9 cellular contexts compared by ENCODE assay signal in the genomic region with DNA sequence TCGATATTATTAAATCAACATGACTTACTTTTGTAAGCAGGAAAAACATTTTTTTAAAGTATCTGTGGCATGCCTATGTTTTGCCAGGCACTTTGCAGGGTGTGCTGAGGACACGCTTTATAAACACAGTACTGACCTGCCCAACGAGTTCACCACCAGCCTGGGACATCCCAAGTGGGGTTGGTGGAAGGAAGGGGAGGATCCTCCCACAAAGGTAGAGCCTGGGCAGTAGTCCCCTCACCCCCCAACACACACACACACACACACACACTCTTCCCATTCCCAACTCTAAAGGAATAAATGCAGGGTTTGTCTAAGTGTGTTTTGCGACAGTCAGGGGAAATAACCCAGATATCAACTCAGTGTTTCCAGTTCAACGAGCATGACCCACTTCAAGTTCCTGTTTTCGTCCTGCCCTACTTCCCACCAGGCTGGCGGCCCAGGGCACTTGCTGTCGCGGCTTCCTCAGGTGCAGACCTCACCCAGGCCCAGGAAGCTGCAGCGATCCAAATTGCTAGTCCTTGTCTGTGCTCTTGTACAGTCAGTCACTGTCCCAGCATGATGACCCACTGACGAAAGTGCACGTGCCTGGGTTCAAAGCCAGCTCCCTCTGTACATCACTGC. TPM values are rescaled to one million over a fixed set of nuclear protein-coding genes. Genes with fewer than 3 reads are reported as not detected.
DNase-seq lines count a peak whose midpoint lies in the region; ATAC-seq and TF ChIP-seq lines count a peak whose summit lies in the region.
"Had no signal": no experiment of that assay in that cellular context is flagged by ENCODE, and none has a peak within 500 bp of the region (broad histone marks: within the 10 kb centered on the region; RNA-seq: fewer than 3 reads in every experiment).

No MANE protein-coding gene starts in this region.

- ATAC-seq in Right ventricle myocardium superior (ENCODE audit: poor library complexity) = no peak
- no peak for ATAC-seq in left cardiac atrium
- ATAC-seq in GM21576 (IDR thresholded peaks at IDR 0.05; ENCODE audit: unreplicated experiment) = no peak

- H3K79me1 ChIP-seq in neuronal stem cell (ENCODE audit: low read depth, low read length) (peaks cover 18% of the 10 kb centered on the region), mesendoderm (ENCODE audit: low read length) (peaks cover 20% of the 10 kb centered on the region)

- no peak overlapping the region for H2AK5ac ChIP-seq in neuronal stem cell (ENCODE audit: low read depth, low read length)
- H2AK5ac ChIP-seq in mesendoderm (ENCODE audit: low read length) = no peak overlapping the region

- peak overlapping the region; percentile 37 for H3K23ac ChIP-seq in neuronal stem cell (ENCODE audit: low read depth, low read length, poor library complexity)
- no peak overlapping the region for H3K23ac ChIP-seq in mesendoderm (ENCODE audit: low read length)

- H3K4me1 ChIP-seq in colonic mucosa (peaks cover 49% of the 10 kb centered on the region), neuronal stem cell (ENCODE audit: control insufficient read depth in 2 of 2, insufficient read depth in 1 of 2, low read depth in 1 of 2, low read length in 2 of 2) (peaks cover 25 to 35% of the 10 kb centered on the region in 2 donors), mesendoderm (ENCODE audit: control insufficient read depth, low read depth, low read length) (peaks cover 11% of the 10 kb centered on the region), smooth muscle cell (ENCODE audit: low read depth) (peaks cover 19% of the 10 kb centered on the region)

- H4K20me1 ChIP-seq in smooth muscle cell (ENCODE audit: low read depth) = peaks cover 75% of the 10 kb centered on the region

- H2AFZ ChIP-seq in neuronal stem cell (ENCODE audit: low read length) = no peak overlapping the region
- no peak overlapping the region for H2AFZ ChIP-seq in smooth muscle cell (ENCODE audit: low read depth)

- H4K8ac ChIP-seq in neuronal stem cell (ENCODE audit: low read depth, low read length) = no peak overlapping the region
- no peak overlapping the region for H4K8ac ChIP-seq in mesendoderm (ENCODE audit: low read depth, low read length)

- H3K4me3 ChIP-seq in colonic mucosa = no peak overlapping the region
- no peak overlapping the region for H3K4me3 ChIP-seq in neuronal stem cell (ENCODE audit: low read length in 2 of 2)
- no peak overlapping the region for H3K4me3 ChIP-seq in mesendoderm (ENCODE audit: low read length)
- H3K4me3 ChIP-seq in smooth muscle cell = no peak overlapping the region

- no peaks in the 10 kb centered on the region for H3K36me3 ChIP-seq in colonic mucosa
- peaks cover 9 to 46% of the 10 kb centered on the region in 2 donors for H3K36me3 ChIP-seq in neuronal stem cell (replicated peaks in 1 of 2; ENCODE audit: control insufficient read depth in 2 of 2, insufficient read depth in 2 of 2, low read length in 2 of 2)
- H3K36me3 ChIP-seq in mesendoderm (ENCODE audit: control insufficient read depth, insufficient read depth, low read length) = no peaks in the 10 kb centered on the region
- H3K36me3 ChIP-seq in smooth muscle cell (ENCODE audit: low read depth) = no peaks in the 10 kb centered on the region

- no peaks in the 10 kb centered on the region for H3F3A ChIP-seq in smooth muscle cell (ENCODE audit: low read depth)

- H2BK5ac ChIP-seq in neuronal stem cell (ENCODE audit: low read length) = no peak overlapping the region
- no peak overlapping the region for H2BK5ac ChIP-seq in mesendoderm (ENCODE audit: low read length)

- H2BK12ac ChIP-seq in neuronal stem cell (ENCODE audit: low read length) = no peak overlapping the region

- DNase-seq in Right ventricle myocardium superior = peak; percentile 72
- no peak for DNase-seq in left cardiac atrium
- DNase-seq in colonic mucosa = peak; percentile 61
- DNase-seq in neuronal stem cell (ENCODE audit: low spot score) = no peak
- DNase-seq in mesendoderm = no peak
- no peak for DNase-seq in smooth muscle cell (lab: John Stamatoyannopoulos, UW; ENCODE audit: unreplicated experiment)

- intact Hi-C loops in Right ventricle myocardium superior (cut with DNase I) = loop anchor here (10.0 kb wide), 1 partner anchor 50 kb away; no protein-coding TSS in a partner anchor
- intact Hi-C loops in left cardiac atrium (cut with DNase I) = no loop called here
- intact Hi-C loops in colonic mucosa (cut with DNase I) = loop anchor here (10.0 kb wide), 1 partner anchor 160 kb away; no protein-coding TSS in a partner anchor

- H3K18ac ChIP-seq in neuronal stem cell (ENCODE audit: low read length) (no peak overlapping the region), mesendoderm (ENCODE audit: low read length) (no peak overlapping the region)

- TF ChIP-seq CTCF in VCaP (conservative IDR thresholded peaks at IDR 0.05) (no peak), colonic mucosa (IDR thresholded peaks at IDR 0.05) (no peak), smooth muscle cell (IDR thresholded peaks at IDR 0.05; ENCODE audit: borderline replicate concordance, insufficient read depth, poor library complexity, severe bottlenecking) (no peak)

- H3K4me2 ChIP-seq in neuronal stem cell (ENCODE audit: insufficient read depth, low read length, poor library complexity, severe bottlenecking) = no peak overlapping the region
- no peak overlapping the region for H3K4me2 ChIP-seq in mesendoderm (ENCODE audit: low read length)
- no peak overlapping the region for H3K4me2 ChIP-seq in smooth muscle cell

- H3K4ac ChIP-seq in neuronal stem cell (ENCODE audit: low read length) (no peak overlapping the region), mesendoderm (ENCODE audit: low read depth, low read length) (no peak overlapping the region)

- peak overlapping the region; percentile 71 for H3K27ac ChIP-seq in VCaP
- peak overlapping the region; percentile 51 for H3K27ac ChIP-seq in colonic mucosa
- H3K27ac ChIP-seq in neuronal stem cell (replicated peaks; ENCODE audit: low read length) = no peak overlapping the region
- no peak overlapping the region for H3K27ac ChIP-seq in mesendoderm (ENCODE audit: low read depth, low read length)
- no peak overlapping the region for H3K27ac ChIP-seq in smooth muscle cell (ENCODE audit: low read depth)

- H3K9ac ChIP-seq in colonic mucosa (ENCODE audit: low read depth in 2 of 2, low read length in 2 of 2) = peak overlapping the region; percentile 60 to 87
- H3K9ac ChIP-seq in neuronal stem cell (ENCODE audit: low read depth, low read length, poor library complexity) = no peak overlapping the region
- no peak overlapping the region for H3K9ac ChIP-seq in mesendoderm (ENCODE audit: low read length)
- no peak overlapping the region for H3K9ac ChIP-seq in smooth muscle cell (ENCODE audit: low read depth)

- H3K9me3 ChIP-seq in colonic mucosa (no peaks in the 10 kb centered on the region), neuronal stem cell (replicated peaks in 1 of 2; ENCODE audit: control insufficient read depth in 2 of 2, insufficient read depth in 1 of 2, low read depth in 1 of 2, low read length in 2 of 2) (no peaks in the 10 kb centered on the region), smooth muscle cell (replicated peaks; ENCODE audit: low read depth) (no peaks in the 10 kb centered on the region)
- H3K9me3 ChIP-seq: Caco-2 had no signal

- H3K79me2 ChIP-seq in mesendoderm (ENCODE audit: control insufficient read depth, insufficient read depth, low read length) (peaks cover 24% of the 10 kb centered on the region), smooth muscle cell (ENCODE audit: low read depth) (peaks cover 81% of the 10 kb centered on the region)

- H4K91ac ChIP-seq in neuronal stem cell (ENCODE audit: low read depth, low read length, poor library complexity) = no peak overlapping the region

- H3K14ac ChIP-seq in neuronal stem cell (ENCODE audit: low read length) = no peak overlapping the region

- no peaks in the 10 kb centered on the region for H3K27me3 ChIP-seq in colonic mucosa
- H3K27me3 ChIP-seq in neuronal stem cell (ENCODE audit: control insufficient read depth in 3 of 3, insufficient read depth in 3 of 3, low read depth in 1 of 3, low read length in 3 of 3) = no peaks in the 10 kb centered on the region
- no peaks in the 10 kb centered on the region for H3K27me3 ChIP-seq in mesendoderm (ENCODE audit: insufficient read depth, low read length, poor library complexity)
- no peaks in the 10 kb centered on the region for H3K27me3 ChIP-seq in smooth muscle cell (ENCODE audit: low read depth)

- H3K56ac ChIP-seq in mesendoderm (ENCODE audit: low read length) = no peak overlapping the region

- H4K5ac ChIP-seq in mesendoderm (ENCODE audit: low read length) = no peak overlapping the region

- no peak overlapping the region for H2BK120ac ChIP-seq in neuronal stem cell (ENCODE audit: low read depth, low read length)
- no peak overlapping the region for H2BK120ac ChIP-seq in mesendoderm (ENCODE audit: low read depth, low read length)

- no CpG with 5 or more reads among the region's 12 CpGs for WGBS in neuronal stem cell (ENCODE audit: extremely low coverage in 2 of 2, insufficient read length in 2 of 2, insufficient replicate concordance in 1 of 2), 2 donors
- WGBS in mesendoderm (ENCODE audit: extremely low coverage, insufficient coverage, low lambda C conversion rate) = no CpG with 5 or more reads among the region's 12 CpGs
- 91% methylated on average over 12 of the region's 12 CpGs for WGBS in smooth muscle cell (ENCODE audit: low lambda C conversion rate)

- no peak overlapping the region for H2BK15ac ChIP-seq in neuronal stem cell (ENCODE audit: low read length)
- no peak overlapping the region for H2BK15ac ChIP-seq in mesendoderm (replicated peaks; ENCODE audit: low read depth)

RNA-seq across cellular contexts. Expression of a gene that starts 3.1 kb away (rescaled TPM):
- total RNA-seq in Right ventricle myocardium superior (69.0 TPM), left cardiac atrium (10 to 100 TPM; 47.5 to 70.0 TPM), colonic mucosa (10 to 100 TPM; 24.7 to 46.6 TPM), smooth muscle cell (25.4 and 30.7 TPM in 2 replicates)
- 50.9 TPM for polyA plus RNA-seq in neuronal stem cell (2013, experiment 1 of 2)
- 51.4 TPM for polyA plus RNA-seq in neuronal stem cell (2013, experiment 2 of 2)
- 26.7 TPM for polyA plus RNA-seq in mesendoderm (2013, experiment 1 of 2)
- polyA plus RNA-seq in mesendoderm (2013, experiment 2 of 2) = 26.7 TPM
- polyA plus RNA-seq in smooth muscle cell = 23.3 and 25.6 TPM in 2 replicates

RNA-seq across cellular contexts. Expression of a gene that starts 27.5 kb away (rescaled TPM):
- total RNA-seq in Right ventricle myocardium superior = 14.0 TPM
- total RNA-seq in left cardiac atrium = 10 to 100 TPM; 15.8 to 17.4 TPM
- 10 to 100 TPM; 34.2 to 36.4 TPM for total RNA-seq in colonic mucosa
- polyA plus RNA-seq in neuronal stem cell (2013, experiment 1 of 2) = 10.2 TPM
- 10.6 TPM for polyA plus RNA-seq in neuronal stem cell (2013, experiment 2 of 2)
- polyA plus RNA-seq in mesendoderm (2013, experiment 1 of 2) = 11.9 TPM
- 11.3 TPM for polyA plus RNA-seq in mesendoderm (2013, experiment 2 of 2)
- 7.2 and 12.5 TPM in 2 replicates for total RNA-seq in smooth muscle cell
- 14.4 and 19.2 TPM in 2 replicates for polyA plus RNA-seq in smooth muscle cell

Comparison
In these comparisons a context has a peak if more than half of its experiments do, and no peak if none do; other contexts are left out.
1. DNase-seq: peak in Right ventricle myocardium superior (single experiment) and colonic mucosa (single experiment); none in left cardiac atrium (single experiment), neuronal stem cell (single experiment), mesendoderm (single experiment) and smooth muscle cell (single experiment).
2. intact Hi-C loops: an anchor here in Right ventricle myocardium superior (10.0 kb wide) and colonic mucosa (10.0 kb wide); none called in left cardiac atrium.
3. H3K27ac ChIP-seq: peak in VCaP (single experiment) and colonic mucosa (single experiment); none in neuronal stem cell (single experiment), mesendoderm (single experiment) and smooth muscle cell (single experiment).
4. H3K9ac ChIP-seq: peak in colonic mucosa (2 of 2); none in neuronal stem cell (single experiment), mesendoderm (single experiment) and smooth muscle cell (single experiment).